In genomic region chr14:74404435-74404834, GRCh38 we compare ENCODE assay signal across 20 cellular contexts. TPM values are rescaled to one million over a fixed set of nuclear protein-coding genes. Genes with fewer than 3 reads are reported as not detected.
DNase-seq lines count a peak whose midpoint lies in the region; ATAC-seq and TF ChIP-seq lines count a peak whose summit lies in the region.
"Had no signal": no experiment of that assay in that cellular context is flagged by ENCODE, and none has a peak within 500 bp of the region (broad histone marks: within the 10 kb centered on the region; RNA-seq: fewer than 3 reads in every experiment).

No MANE protein-coding gene starts in this region.

- H3K36me3 Mint-ChIP-seq in WTC11, result no peaks in the 10 kb centered on the region
- H3K36me3 Mint-ChIP-seq in naive thymus-derived CD4-positive, alpha-beta T cell, result no peaks in the 10 kb centered on the region
- H3K36me3 Mint-ChIP-seq in effector memory CD8-positive, alpha-beta T cell (ENCODE audit: insufficient read depth), result peaks cover 2% of the 10 kb centered on the region

- H3K4me1 ChIP-seq in naive thymus-derived CD4-positive, alpha-beta T cell (ENCODE audit: control insufficient read depth in 2 of 2, insufficient read depth in 2 of 2, low read length in 2 of 2), result peaks cover 14 to 25% of the 10 kb centered on the region in 2 donors
- H3K4me1 ChIP-seq: SJSA1 had no signal

- no peaks in the 10 kb centered on the region for H3K9me3 Mint-ChIP-seq in WTC11
- no peaks in the 10 kb centered on the region for H3K9me3 Mint-ChIP-seq in naive thymus-derived CD4-positive, alpha-beta T cell
- no peaks in the 10 kb centered on the region for H3K9me3 Mint-ChIP-seq in effector memory CD8-positive, alpha-beta T cell
- H3K9me3 Mint-ChIP-seq: H9 had no signal

- POLR2A ChIA-PET in WTC11 (lab: Charles Lee), result no interaction called here
- POLR2A ChIA-PET in naive thymus-derived CD4-positive, alpha-beta T cell (lab: Charles Lee), result no interaction called here

- H3K27me3 Mint-ChIP-seq in WTC11 (ENCODE audit: low read depth), result no peaks in the 10 kb centered on the region
- H3K27me3 Mint-ChIP-seq in naive thymus-derived CD4-positive, alpha-beta T cell, result peaks cover 0 to 5% (median 0%) of the 10 kb centered on the region in 5 donors
- H3K27me3 Mint-ChIP-seq in effector memory CD8-positive, alpha-beta T cell, result peaks cover 0 to 25% of the 10 kb centered on the region in 2 donors

- DNase-seq in D341Med (ENCODE audit: low spot score) (peak; percentile 11), WTC11 (ENCODE audit: low spot score) (no peak), mesenteric fat pad (ENCODE audit: low spot score) (peak; percentile 68), NCI-H1417 treated with DMSO at 0.1 percent for 48 hours (lab: John Stamatoyannopoulos, UW) (no peak), SIG-M5 (lab: John Stamatoyannopoulos, UW) (no peak)
- DNase-seq in naive thymus-derived CD4-positive, alpha-beta T cell, result no peak
- no peak for DNase-seq in effector memory CD8-positive, alpha-beta T cell
- DNase-seq: H9, Kasumi-1, NCI-H1105, NCI-H146, NCI-H1930, NCI-H446 treated with DMSO at 0.1 percent for 48 hours, NCI-H526 treated with DMSO at 0.1 percent for 48 hours, PC-9 had no signal

- TF ChIP-seq CTCF in WTC11 (IDR thresholded peaks at IDR 0.05), result no peak

- intact Hi-C loops in naive thymus-derived CD4-positive, alpha-beta T cell (cut with micrococcal nuclease), result no loop called here

- peaks cover 38% of the 10 kb centered on the region for H3K4me1 Mint-ChIP-seq in WTC11
- peaks cover 13 to 31% (median 24%) of the 10 kb centered on the region in 7 donors for H3K4me1 Mint-ChIP-seq in naive thymus-derived CD4-positive, alpha-beta T cell
- H3K4me1 Mint-ChIP-seq in effector memory CD8-positive, alpha-beta T cell (ENCODE audit: low read depth in 2 of 2), result peaks cover 23 to 24% of the 10 kb centered on the region in 2 donors

- CTCF ChIA-PET in WTC11 (lab: Charles Lee), result no interaction called here
- CTCF ChIA-PET in naive thymus-derived CD4-positive, alpha-beta T cell (lab: Charles Lee), result no interaction called here

- 0 out of 2 replicates have a peak overlapping the region, but pooled peaks have one; percentile 37 for H3K27ac Mint-ChIP-seq in WTC11
- no peak overlapping the region for H3K27ac Mint-ChIP-seq in naive thymus-derived CD4-positive, alpha-beta T cell
- no peak overlapping the region for H3K27ac Mint-ChIP-seq in effector memory CD8-positive, alpha-beta T cell

- H3K27ac ChIP-seq in naive thymus-derived CD4-positive, alpha-beta T cell (ENCODE audit: low read depth, low read length), result no peak overlapping the region
- H3K27ac ChIP-seq: PC-9, SJSA1 had no signal

- H3K4me3 ChIP-seq in naive thymus-derived CD4-positive, alpha-beta T cell (ENCODE audit: low read length), result no peak overlapping the region
- H3K4me3 ChIP-seq: PC-9, SJSA1 had no signal

- no peak overlapping the region for H3K4me3 Mint-ChIP-seq in WTC11
- H3K4me3 Mint-ChIP-seq in naive thymus-derived CD4-positive, alpha-beta T cell, result no peak overlapping the region
- no peak overlapping the region for H3K4me3 Mint-ChIP-seq in effector memory CD8-positive, alpha-beta T cell

- H3K27me3 ChIP-seq in naive thymus-derived CD4-positive, alpha-beta T cell (ENCODE audit: control insufficient read depth in 2 of 2, insufficient read depth in 2 of 2, low read length in 2 of 2), result no peaks in the 10 kb centered on the region

- no peaks in the 10 kb centered on the region for H3K9me3 ChIP-seq in naive thymus-derived CD4-positive, alpha-beta T cell (ENCODE audit: control insufficient read depth in 2 of 3, low read length in 3 of 3)
- H3K9me3 ChIP-seq: SJSA1 had no signal

- no peak for ATAC-seq in WTC11
- ATAC-seq in naive thymus-derived CD4-positive, alpha-beta T cell, result no peak
- ATAC-seq in effector memory CD8-positive, alpha-beta T cell (replicated peaks), result no peak
- ATAC-seq: Right ventricle myocardium inferior had no signal

- no peaks in the 10 kb centered on the region for H3K36me3 ChIP-seq in naive thymus-derived CD4-positive, alpha-beta T cell (ENCODE audit: control insufficient read depth in 2 of 3, insufficient read depth in 3 of 3, low read length in 3 of 3)
- H3K36me3 ChIP-seq: SJSA1 had no signal

TF ChIP-seq in WTC11, 78 proteins besides CTCF, POLR2A, EP300 and RAD21:
- no peak for TF ChIP-seq PRRX2 (CRISPR knock-in tag; IDR thresholded peaks at IDR 0.05)
- TF ChIP-seq FOXJ3 (CRISPR knock-in tag; IDR thresholded peaks at IDR 0.05; ENCODE audit: borderline replicate concordance), result no peak
- TF ChIP-seq SP1 (CRISPR knock-in tag; conservative IDR thresholded peaks at IDR 0.05), result no peak
- no peak for TF ChIP-seq ZNF263 (CRISPR knock-in tag; IDR thresholded peaks at IDR 0.05; ENCODE audit: low read depth)
- no peak for TF ChIP-seq IRF1 (CRISPR knock-in tag; IDR thresholded peaks at IDR 0.05)
- TF ChIP-seq, protein P1, sequence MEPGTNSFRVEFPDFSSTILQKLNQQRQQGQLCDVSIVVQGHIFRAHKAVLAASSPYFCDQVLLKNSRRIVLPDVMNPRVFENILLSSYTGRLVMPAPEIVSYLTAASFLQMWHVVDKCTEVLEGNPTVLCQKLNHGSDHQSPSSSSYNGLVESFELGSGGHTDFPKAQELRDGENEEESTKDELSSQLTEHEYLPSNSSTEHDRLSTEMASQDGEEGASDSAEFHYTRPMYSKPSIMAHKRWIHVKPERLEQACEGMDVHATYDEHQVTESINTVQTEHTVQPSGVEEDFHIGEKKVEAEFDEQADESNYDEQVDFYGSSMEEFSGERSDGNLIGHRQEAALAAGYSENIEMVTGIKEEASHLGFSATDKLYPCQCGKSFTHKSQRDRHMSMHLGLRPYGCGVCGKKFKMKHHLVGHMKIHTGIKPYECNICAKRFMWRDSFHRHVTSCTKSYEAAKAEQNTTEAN (CRISPR knock-in tag; IDR thresholded peaks at IDR 0.05), result no peak
- TF ChIP-seq ZNF121 (CRISPR knock-in tag; IDR thresholded peaks at IDR 0.05), result no peak
- TF ChIP-seq CREM (CRISPR knock-in tag; IDR thresholded peaks at IDR 0.05), result no peak
- TF ChIP-seq, protein P2, sequence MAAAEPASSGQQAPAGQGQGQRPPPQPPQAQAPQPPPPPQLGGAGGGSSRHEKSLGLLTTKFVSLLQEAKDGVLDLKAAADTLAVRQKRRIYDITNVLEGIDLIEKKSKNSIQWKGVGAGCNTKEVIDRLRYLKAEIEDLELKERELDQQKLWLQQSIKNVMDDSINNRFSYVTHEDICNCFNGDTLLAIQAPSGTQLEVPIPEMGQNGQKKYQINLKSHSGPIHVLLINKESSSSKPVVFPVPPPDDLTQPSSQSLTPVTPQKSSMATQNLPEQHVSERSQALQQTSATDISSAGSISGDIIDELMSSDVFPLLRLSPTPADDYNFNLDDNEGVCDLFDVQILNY (CRISPR knock-in tag; IDR thresholded peaks at IDR 0.05), result no peak
- no peak for TF ChIP-seq SMAD3 (CRISPR knock-in tag; IDR thresholded peaks at IDR 0.05; ENCODE audit: borderline replicate concordance)
- TF ChIP-seq NR1H2 (CRISPR knock-in tag; IDR thresholded peaks at IDR 0.05), result no peak

RNA-seq across cellular contexts. Expression of gene SYNDIG1L, which starts 21.6 kb away (rescaled TPM):
- total RNA-seq in WTC11 (2021), result 1.4 to 1.9 TPM (median 1.5 TPM) in 3 replicates
- total RNA-seq in mesenteric fat pad, result not detected
- total RNA-seq in naive thymus-derived CD4-positive, alpha-beta T cell, result under 1 TPM in 1 of 5 experiments, not detected in 4; 0.16 TPM
- not detected for polyA plus RNA-seq in naive thymus-derived CD4-positive, alpha-beta T cell
- total RNA-seq: A673, M059J, Right ventricle myocardium inferior, RPMI7951, SJSA1 had no signal

RNA-seq across cellular contexts. Expression of gene VRTN, which starts 56.2 kb away (rescaled TPM):
- total RNA-seq in WTC11 (2021) (106 to 130 TPM (median 128 TPM) in 3 replicates), mesenteric fat pad (not detected)
- total RNA-seq in naive thymus-derived CD4-positive, alpha-beta T cell, result not detected
- not detected for polyA plus RNA-seq in naive thymus-derived CD4-positive, alpha-beta T cell
- total RNA-seq: A673, M059J, PC-9, Right ventricle myocardium inferior, RPMI7951, SJSA1 had no signal

Comparison
In these comparisons a context has a peak if more than half of its experiments do, and no peak if none do; other contexts are left out.
1. DNase-seq: peak in D341Med (single experiment) and mesenteric fat pad (single experiment); none in WTC11 (single experiment), NCI-H1417 treated with DMSO at 0.1 percent for 48 hours (single experiment), SIG-M5 (single experiment), naive thymus-derived CD4-positive, alpha-beta T cell (0 of 9) and effector memory CD8-positive, alpha-beta T cell (0 of 3).
2. RNA of gene VRTN, which starts 56.2 kb away (total RNA-seq): 106 to 130 TPM in WTC11; not detected in mesenteric fat pad (single experiment) and not detected in naive thymus-derived CD4-positive, alpha-beta T cell; every median in the first group is over 100 times any median in the second.